ENCODE assay signal across 23 cellular contexts in the genomic region with DNA sequence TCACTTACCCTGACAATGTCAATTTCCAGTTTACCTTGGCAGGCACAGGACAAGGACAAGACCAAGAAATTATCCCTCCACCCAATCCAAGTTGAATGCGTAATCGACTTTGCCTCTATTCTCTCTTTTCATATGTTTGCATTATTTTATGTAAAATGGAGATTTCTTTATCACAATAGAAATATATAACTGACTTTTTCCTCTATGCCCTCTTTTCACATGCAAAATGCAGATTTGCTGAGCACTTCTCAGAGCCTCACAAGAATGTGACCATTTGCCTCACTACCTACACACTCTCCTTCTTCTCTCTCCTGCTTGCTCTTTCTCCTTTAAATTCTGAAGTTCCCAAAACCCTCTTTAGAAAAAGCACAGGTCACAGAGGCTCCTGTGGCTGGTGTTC. TPM values are rescaled to one million over a fixed set of nuclear protein-coding genes. Genes with fewer than 3 reads are reported as not detected.
"Had no signal": no experiment of that assay in that cellular context is flagged by ENCODE, and none has a peak within 500 bp of the region (broad histone marks: within the 10 kb centered on the region; RNA-seq: fewer than 3 reads in every experiment).

No MANE protein-coding gene starts in this region.

- H3K4me1 ChIP-seq: SJSA1 had no signal

- H3K36me3 ChIP-seq: SJSA1 had no signal

- H3K9me3 ChIP-seq: SJSA1 had no signal

- H3K27ac ChIP-seq: KMS-11, SJSA1, SK-N-MC had no signal

- H3K4me3 ChIP-seq: SJSA1, SK-N-MC had no signal

- H3K9ac ChIP-seq: KMS-11 had no signal

- H3K4me2 ChIP-seq: KMS-11 had no signal

- DNase-seq: IMR-90, Kasumi-1, MM.1S, NCI-H1092 treated with DMSO at 0.1 percent for 48 hours, NCI-H1436, NCI-H187, NCI-H2029, NCI-H2081 treated with DMSO at 0.1 percent for 48 hours, NCI-H2171, NCI-H226, NCI-H446, NCI-H510A, NCI-H524 treated with DMSO at 0.1 percent for 48 hours, NCI-H69, NCI-H774, Right ventricle myocardium superior, RPMI8226, SIG-M5 had no signal

RNA-seq across cellular contexts. Expression of gene CYP3A43, which starts 15.1 kb away (rescaled TPM):
- total RNA-seq: HT-29, IMR-90, M059J, Right ventricle myocardium superior, SJSA1 had no signal
- polyA plus RNA-seq: IMR-90 had no signal

RNA-seq across cellular contexts. Expression of gene OR2AE1, which starts 33.9 kb away (rescaled TPM):
- total RNA-seq: HT-29, M059J, Right ventricle myocardium superior, SJSA1 had no signal

RNA-seq across cellular contexts. Expression of gene CYP3A4, which starts 58.9 kb away (rescaled TPM):
- total RNA-seq: HT-29, IMR-90, SJSA1 had no signal
- polyA plus RNA-seq: IMR-90 had no signal
